8 cellular contexts compared by ENCODE assay signal in the genomic region with DNA sequence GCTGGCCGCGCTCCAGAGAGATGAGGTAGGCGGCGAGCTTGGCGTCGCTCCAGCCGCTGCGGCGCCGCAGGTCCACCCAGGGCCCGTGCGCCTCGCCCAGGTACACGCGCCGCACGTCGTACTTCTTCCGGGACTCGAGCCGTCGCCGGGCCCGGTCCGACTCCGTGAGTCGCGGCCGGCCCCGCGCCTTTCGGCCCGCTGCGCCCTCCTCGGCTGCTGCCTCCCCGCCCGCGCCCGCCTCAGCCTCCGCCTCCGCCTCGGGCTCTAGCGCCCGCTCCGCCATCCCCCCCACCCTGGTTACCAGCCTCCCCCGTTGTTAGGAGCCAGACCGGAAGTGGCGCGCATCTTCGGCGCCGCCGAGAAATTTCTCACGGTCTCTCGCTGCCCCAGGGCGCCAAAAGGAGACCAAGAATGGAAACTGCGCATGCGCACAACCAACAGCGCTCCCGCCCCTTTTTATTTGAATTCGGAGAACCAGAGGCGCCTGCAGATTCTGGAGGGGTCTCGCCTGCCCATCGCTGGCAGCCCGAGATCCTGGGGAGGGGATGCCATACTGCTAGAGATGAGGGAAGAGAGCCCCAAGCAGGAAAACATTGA. TPM values are rescaled to one million over a fixed set of nuclear protein-coding genes. Genes with fewer than 3 reads are reported as not detected.
DNase-seq lines count a peak whose midpoint lies in the region; ATAC-seq and TF ChIP-seq lines count a peak whose summit lies in the region.

A gene with protein sequence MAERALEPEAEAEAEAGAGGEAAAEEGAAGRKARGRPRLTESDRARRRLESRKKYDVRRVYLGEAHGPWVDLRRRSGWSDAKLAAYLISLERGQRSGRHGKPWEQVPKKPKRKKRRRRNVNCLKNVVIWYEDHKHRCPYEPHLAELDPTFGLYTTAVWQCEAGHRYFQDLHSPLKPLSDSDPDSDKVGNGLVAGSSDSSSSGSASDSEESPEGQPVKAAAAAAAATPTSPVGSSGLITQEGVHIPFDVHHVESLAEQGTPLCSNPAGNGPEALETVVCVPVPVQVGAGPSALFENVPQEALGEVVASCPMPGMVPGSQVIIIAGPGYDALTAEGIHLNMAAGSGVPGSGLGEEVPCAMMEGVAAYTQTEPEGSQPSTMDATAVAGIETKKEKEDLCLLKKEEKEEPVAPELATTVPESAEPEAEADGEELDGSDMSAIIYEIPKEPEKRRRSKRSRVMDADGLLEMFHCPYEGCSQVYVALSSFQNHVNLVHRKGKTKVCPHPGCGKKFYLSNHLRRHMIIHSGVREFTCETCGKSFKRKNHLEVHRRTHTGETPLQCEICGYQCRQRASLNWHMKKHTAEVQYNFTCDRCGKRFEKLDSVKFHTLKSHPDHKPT (minus strand): TSS at position 336 of the 597 bp plus-strand sequence. CDS start 53 bp downstream, at position 283.

- peaks cover 6% of the 10 kb centered on the region; the same call in 1 of the 2 replicates for H3K27me3 Mint-ChIP-seq in HFFc6 (ENCODE audit: insufficient read depth)
- no peaks in the 10 kb centered on the region for H3K27me3 Mint-ChIP-seq in activated naive CD4-positive, alpha-beta T cell treated with anti-CD3 and anti-CD28 coated beads, Interleukin-2, amount 10 ng/mL, durations not matched to agents 7 days and 5 days

- WGBS in SK-N-SH (ENCODE audit: low lambda C conversion rate): 2% methylated on average over 26 of the region's 65 CpGs
- WGBS in testis, 2 donors: 1% methylated on average over 16 to 36 of the region's 65 CpGs

- H3K9me3 Mint-ChIP-seq in HFFc6: no peaks in the 10 kb centered on the region
- H3K9me3 Mint-ChIP-seq in activated naive CD4-positive, alpha-beta T cell treated with anti-CD3 and anti-CD28 coated beads, Interleukin-2, amount 10 ng/mL, durations not matched to agents 7 days and 5 days: no peaks in the 10 kb centered on the region

- CTCF ChIA-PET in SK-N-SH (lab: Yijun Ruan, JAX): interaction anchor here (0.9 to 2.1 kb wide), 3 partner anchors 10 to 124 kb away, joined by 3 to 8 read pairs (median 4); no protein-coding TSS in a partner anchor
- CTCF ChIA-PET in activated naive CD4-positive, alpha-beta T cell treated with anti-CD3 and anti-CD28 coated beads, Interleukin-2, amount 10 ng/mL, durations not matched to agents 7 days and 5 days (lab: Charles Lee): interaction anchor here (1.3 kb wide), 1 partner anchor 23 kb away, joined by 4 read pairs; no protein-coding TSS in a partner anchor

- H3K36me3 ChIP-seq in SK-N-SH (replicated peaks in 1 of 2; ENCODE audit: control insufficient read depth in 1 of 2, insufficient read depth in 2 of 2, low read length in 1 of 2): no peaks in the 10 kb centered on the region
- no peaks in the 10 kb centered on the region for H3K36me3 ChIP-seq in testis (ENCODE audit: low read depth, missing control alignments)

- POLR2A ChIA-PET in SK-N-SH (lab: Yijun Ruan, JAX): interaction anchor here (0.6 to 1.2 kb wide), 4 partner anchors 15 to 54 kb away, joined by 3 read pairs; a partner anchor contains a TSS

- peak within 1 kb of the TSS; percentile 85 for H3K27ac Mint-ChIP-seq in HFFc6
- peak within 1 kb of the TSS; percentile 95 for H3K27ac Mint-ChIP-seq in activated naive CD4-positive, alpha-beta T cell treated with anti-CD3 and anti-CD28 coated beads, Interleukin-2, amount 10 ng/mL, durations not matched to agents 7 days and 5 days

- peak within 1 kb of the TSS; percentile 88 for H3K4me2 ChIP-seq in SK-N-SH

- H3K4me3 ChIP-seq in NB4 (ENCODE audit: low read depth, low read length): peak within 1 kb of the TSS; percentile 53
- peak within 1 kb of the TSS; percentile 64 to 78 for H3K4me3 ChIP-seq in SK-N-SH (ENCODE audit: low read depth in 2 of 2, low read length in 1 of 2)
- H3K4me3 ChIP-seq in testis: peak within 1 kb of the TSS; percentile 89 to 99

- peak within 1 kb of the TSS; percentile 96 for H3K9ac ChIP-seq in SK-N-SH

- H3K4me1 Mint-ChIP-seq in HFFc6 (ENCODE audit: low read depth): peaks cover 8% of the 10 kb centered on the region
- peaks cover 26% of the 10 kb centered on the region for H3K4me1 Mint-ChIP-seq in activated naive CD4-positive, alpha-beta T cell treated with anti-CD3 and anti-CD28 coated beads, Interleukin-2, amount 10 ng/mL, durations not matched to agents 7 days and 5 days

- peaks cover 22% of the 10 kb centered on the region; the same call in 1 of the 2 replicates for H3K79me2 ChIP-seq in SK-N-SH (ENCODE audit: insufficient read depth)

- peak within 1 kb of the TSS; percentile 86 for H2AFZ ChIP-seq in SK-N-SH (ENCODE audit: low read depth)

- peak within 1 kb of the TSS; percentile 84 to 89 for H3K27ac ChIP-seq in SK-N-SH (ENCODE audit: low read depth in 2 of 2, low read length in 1 of 2)
- peak within 1 kb of the TSS; percentile 89 to 93 for H3K27ac ChIP-seq in testis

- intact Hi-C loops in testis (cut with DNase I; ENCODE audit: low total_unique reads): no loop called here

- H3K4me3 Mint-ChIP-seq in HFFc6: peak within 1 kb of the TSS; percentile 86
- peak within 1 kb of the TSS; percentile 91 for H3K4me3 Mint-ChIP-seq in activated naive CD4-positive, alpha-beta T cell treated with anti-CD3 and anti-CD28 coated beads, Interleukin-2, amount 10 ng/mL, durations not matched to agents 7 days and 5 days

- TF ChIP-seq CTCF in HFFc6 (IDR thresholded peaks at IDR 0.05) (no peak), NB4 (IDR thresholded peaks at IDR 0.05; ENCODE audit: low read depth, low read length) (no peak), SK-N-SH (IDR thresholded peaks at IDR 0.05) (no peak), omental fat pad (IDR thresholded peaks at IDR 0.05) (no peak), testis (IDR thresholded peaks at IDR 0.05) (no peak)

- peaks cover 9 to 12% of the 10 kb centered on the region in 2 experiments; a peak in 2 of 4 replicates for H3K4me1 ChIP-seq in SK-N-SH (ENCODE audit: control insufficient read depth in 1 of 2, insufficient read depth in 2 of 2, low read depth in 1 of 2, low read length in 1 of 2)
- H3K4me1 ChIP-seq in testis: peaks cover 4% of the 10 kb centered on the region

- H3K9me3 ChIP-seq in SK-N-SH (no peaks in the 10 kb centered on the region), testis (no peaks in the 10 kb centered on the region)

- H3K9me2 ChIP-seq in SK-N-SH: no peaks in the 10 kb centered on the region

- peak; percentile 18 for TF ChIP-seq POLR2A in NB4 (IDR thresholded peaks at IDR 0.05; ENCODE audit: extremely low read depth, insufficient read length)
- no peak for TF ChIP-seq POLR2A in testis (IDR thresholded peaks at IDR 0.05)

- ATAC-seq in omental fat pad (ENCODE audit: low FRiP score): peak; percentile 87

- H4K20me1 ChIP-seq in SK-N-SH (ENCODE audit: insufficient read depth): no peaks in the 10 kb centered on the region

- no peak for TF ChIP-seq RAD21 in SK-N-SH (IDR thresholded peaks at IDR 0.05; ENCODE audit: low read length)

- H3K27me3 ChIP-seq in SK-N-SH (ENCODE audit: insufficient read depth) (no peaks in the 10 kb centered on the region), testis (no peaks in the 10 kb centered on the region)

- DNase-seq in GM04504 (ENCODE audit: low read depth): peak; percentile 85
- DNase-seq in HFFc6: peak; percentile 91
- DNase-seq in NB4 (ENCODE audit: low read depth): peak; percentile 92
- DNase-seq in SK-N-SH: peak; percentile 97
- peak; percentile 96 for DNase-seq in activated naive CD4-positive, alpha-beta T cell treated with anti-CD3 and anti-CD28 coated beads, Interleukin-2, amount 10 ng/mL, durations not matched to agents 7 days and 5 days
- peak; percentile 91 for DNase-seq in globus pallidus (ENCODE audit: low spot score)
- peak; percentile 83 for DNase-seq in omental fat pad (ENCODE audit: low spot score)
- DNase-seq in testis: peak; percentile 94

- peaks cover 10% of the 10 kb centered on the region; the same call in 1 of the 2 replicates for H3K36me3 Mint-ChIP-seq in HFFc6 (ENCODE audit: low read depth)
- H3K36me3 Mint-ChIP-seq in activated naive CD4-positive, alpha-beta T cell treated with anti-CD3 and anti-CD28 coated beads, Interleukin-2, amount 10 ng/mL, durations not matched to agents 7 days and 5 days: peaks cover 12% of the 10 kb centered on the region

- H3F3A ChIP-seq in SK-N-SH (replicated peaks; ENCODE audit: insufficient read depth): peaks cover 7% of the 10 kb centered on the region

- TF ChIP-seq EP300 in SK-N-SH (IDR thresholded peaks at IDR 0.05; ENCODE audit: borderline replicate concordance in 1 of 2, low read depth in 1 of 2, low read length in 1 of 2): no peak; a peak in 2 of 4 replicates

TF ChIP-seq in SK-N-SH, 30 proteins besides CTCF, POLR2A, EP300 and RAD21 (continues in another document):
- peak; percentile 83 for TF ChIP-seq TAF1 (IDR thresholded peaks at IDR 0.05; ENCODE audit: borderline replicate concordance, low read depth, low read length)
- 0 out of 2 replicates have a peak, but pooled peaks have one; percentile 14 for TF ChIP-seq RCOR1 (IDR thresholded peaks at IDR 0.05; ENCODE audit: low read length)
- TF ChIP-seq JUND (IDR thresholded peaks at IDR 0.05): peak; percentile 6; the same call in 1 of the 2 replicates
- TF ChIP-seq, protein P1, sequence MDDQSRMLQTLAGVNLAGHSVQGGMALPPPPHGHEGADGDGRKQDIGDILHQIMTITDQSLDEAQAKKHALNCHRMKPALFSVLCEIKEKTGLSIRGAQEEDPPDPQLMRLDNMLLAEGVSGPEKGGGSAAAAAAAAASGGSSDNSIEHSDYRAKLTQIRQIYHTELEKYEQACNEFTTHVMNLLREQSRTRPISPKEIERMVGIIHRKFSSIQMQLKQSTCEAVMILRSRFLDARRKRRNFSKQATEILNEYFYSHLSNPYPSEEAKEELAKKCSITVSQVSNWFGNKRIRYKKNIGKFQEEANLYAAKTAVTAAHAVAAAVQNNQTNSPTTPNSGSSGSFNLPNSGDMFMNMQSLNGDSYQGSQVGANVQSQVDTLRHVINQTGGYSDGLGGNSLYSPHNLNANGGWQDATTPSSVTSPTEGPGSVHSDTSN (IDR thresholded peaks at IDR 0.05): peak; percentile 3; the same call in 1 of the 2 replicates
- peak; percentile 54; the same call in 1 of the 2 replicates for TF ChIP-seq NFIC (IDR thresholded peaks at IDR 0.05; ENCODE audit: borderline replicate concordance)
- TF ChIP-seq YY1 (IDR thresholded peaks at IDR 0.05; ENCODE audit: low read depth): no peak
- TF ChIP-seq ELF1 (IDR thresholded peaks at IDR 0.05): peak; percentile 60
- TF ChIP-seq POLR2AphosphoS5 (IDR thresholded peaks at IDR 0.05; ENCODE audit: low read depth, low read length): peak; percentile 75; the same call in 1 of the 2 replicates
- TF ChIP-seq MEF2A (IDR thresholded peaks at IDR 0.05; ENCODE audit: borderline replicate concordance, low read depth): no peak
- peak; percentile 100 for TF ChIP-seq MXI1 (IDR thresholded peaks at IDR 0.05; ENCODE audit: low read depth, low read length)

RNA-seq across cellular contexts. Expression of the gene that starts here (rescaled TPM):
- 1 to 10 TPM; 4.7 to 6.3 (median 5.3) TPM for total RNA-seq in HFFc6 (2021; fragmentation: NEBNext Ultra II Directional; extraction: Animal tissue kit (Norgen Biotek cat#: 25700))
- polyA plus RNA-seq in SK-N-SH (2012; rRNA removed) (14.5 and 14.7 TPM in 2 replicates), testis (ENCODE audit: insufficient read depth, low read depth, low replicate concordance) (45.9 TPM)
- polyA plus RNA-seq in SK-N-SH (2012; cell fraction: cytosol; rRNA removed): 7.2 and 10.5 TPM in 2 replicates
- polyA plus RNA-seq in SK-N-SH (2012; cell fraction: nucleus; rRNA removed): 41.9 and 44.2 TPM in 2 replicates
- total RNA-seq in omental fat pad (1 to 10 TPM; 3.3 to 8.4 (median 5.3) TPM), testis (10 to 100 TPM; 36.8 to 53.3 TPM)

Comparison
In these comparisons a context has a peak if more than half of its experiments do, and no peak if none do; other contexts are left out.
1. Peak in every context shown above with its lines: DNase-seq, ATAC-seq, H3K4me3 ChIP-seq and H3K27ac ChIP-seq.
2. RNA of the gene that starts here (total RNA-seq): 36.8 to 53.3 TPM in testis; 3.3 to 8.4 TPM in omental fat pad and 4.7 to 6.3 TPM in HFFc6; every median in the first group is over 4 times any median in the second.